Comparison of ENCODE assay signal across 20 cellular contexts in genomic region chrX:41716767-41717473, GRCh38. TPM values are rescaled to one million over a fixed set of nuclear protein-coding genes. Genes with fewer than 3 reads are reported as not detected.
DNase-seq lines count a peak whose midpoint lies in the region; ATAC-seq and TF ChIP-seq lines count a peak whose summit lies in the region.
"Had no signal": no experiment of that assay in that cellular context is flagged by ENCODE, and none has a peak within 500 bp of the region (broad histone marks: within the 10 kb centered on the region; RNA-seq: fewer than 3 reads in every experiment).

No MANE protein-coding gene starts in this region.

- POLR2A ChIA-PET in activated naive CD8-positive, alpha-beta T cell treated with anti-CD3 and anti-CD28 coated beads, Interleukin-2, amount 10 ng/mL, durations not matched to agents 7 days and 5 days (lab: Charles Lee): no interaction called here
- POLR2A ChIA-PET in naive thymus-derived CD8-positive, alpha-beta T cell (lab: Charles Lee): no interaction called here

- no peaks in the 10 kb centered on the region for H4K20me1 ChIP-seq in GM23338 (replicated peaks; ENCODE audit: insufficient read depth)

- no peaks in the 10 kb centered on the region for H3K36me3 ChIP-seq in GM23338 (ENCODE audit: insufficient read depth)

- no peak for TF ChIP-seq CTCF in GM23338 (conservative IDR thresholded peaks at IDR 0.05; ENCODE audit: low read depth in 2 of 2)

- H3K4me3 Mint-ChIP-seq in activated T-cell treated with anti-CD3 and anti-CD28 coated beads, Interleukin-2, amount 50 U/mL, for 24 hours: no peak overlapping the region
- H3K4me3 Mint-ChIP-seq in GM23338: no peak overlapping the region
- no peak overlapping the region for H3K4me3 Mint-ChIP-seq in activated naive CD8-positive, alpha-beta T cell treated with anti-CD3 and anti-CD28 coated beads, Interleukin-2, amount 10 ng/mL, durations not matched to agents 7 days and 5 days
- peak overlapping the region in 9 of 10 donors; percentile 4 to 49 (median 36) for H3K4me3 Mint-ChIP-seq in naive thymus-derived CD8-positive, alpha-beta T cell

- peaks cover 29% of the 10 kb centered on the region for H3K27me3 Mint-ChIP-seq in activated T-cell treated with anti-CD3 and anti-CD28 coated beads, Interleukin-2, amount 50 U/mL, for 24 hours
- peaks cover 4% of the 10 kb centered on the region for H3K27me3 Mint-ChIP-seq in GM23338 (ENCODE audit: insufficient read depth, low read depth, poor library complexity)
- no peaks in the 10 kb centered on the region for H3K27me3 Mint-ChIP-seq in activated naive CD8-positive, alpha-beta T cell treated with anti-CD3 and anti-CD28 coated beads, Interleukin-2, amount 10 ng/mL, durations not matched to agents 7 days and 5 days
- H3K27me3 Mint-ChIP-seq in naive thymus-derived CD8-positive, alpha-beta T cell: no peaks in the 10 kb centered on the region

- H3K4me1 ChIP-seq in GM23338 (ENCODE audit: insufficient read depth): no peaks in the 10 kb centered on the region; the same call in 1 of the 2 replicates

- no peak for ATAC-seq in GM23338
- no peak for ATAC-seq in activated naive CD8-positive, alpha-beta T cell treated with anti-CD3 and anti-CD28 coated beads, Interleukin-2, amount 10 ng/mL, durations not matched to agents 7 days and 5 days (ENCODE audit: low read depth)
- no peak for ATAC-seq in naive thymus-derived CD8-positive, alpha-beta T cell
- no peak for ATAC-seq in HG03432 (IDR thresholded peaks at IDR 0.05; ENCODE audit: unreplicated experiment)
- ATAC-seq: Panc1 had no signal

- H3K4me3 ChIP-seq in GM23338: no peak overlapping the region
- H3K4me3 ChIP-seq: GM23248 had no signal

- peaks cover 45% of the 10 kb centered on the region for H3K4me1 Mint-ChIP-seq in activated T-cell treated with anti-CD3 and anti-CD28 coated beads, Interleukin-2, amount 50 U/mL, for 24 hours (ENCODE audit: low read depth)
- H3K4me1 Mint-ChIP-seq in GM23338: peaks cover 15% of the 10 kb centered on the region
- peaks cover 23% of the 10 kb centered on the region for H3K4me1 Mint-ChIP-seq in activated naive CD8-positive, alpha-beta T cell treated with anti-CD3 and anti-CD28 coated beads, Interleukin-2, amount 10 ng/mL, durations not matched to agents 7 days and 5 days
- peaks cover 14 to 64% (median 48%) of the 10 kb centered on the region in 4 donors for H3K4me1 Mint-ChIP-seq in naive thymus-derived CD8-positive, alpha-beta T cell

- no peaks in the 10 kb centered on the region for H3K27me3 ChIP-seq in GM23338 (ENCODE audit: insufficient read depth)

- peaks cover 17% of the 10 kb centered on the region for H3K9me3 Mint-ChIP-seq in activated T-cell treated with anti-CD3 and anti-CD28 coated beads, Interleukin-2, amount 50 U/mL, for 24 hours
- peaks cover 34% of the 10 kb centered on the region for H3K9me3 Mint-ChIP-seq in GM23338
- peaks cover 5% of the 10 kb centered on the region for H3K9me3 Mint-ChIP-seq in activated naive CD8-positive, alpha-beta T cell treated with anti-CD3 and anti-CD28 coated beads, Interleukin-2, amount 10 ng/mL, durations not matched to agents 7 days and 5 days
- H3K9me3 Mint-ChIP-seq in naive thymus-derived CD8-positive, alpha-beta T cell: peaks cover 0 to 33% (median 9%) of the 10 kb centered on the region in 9 donors

- no peak overlapping the region for H2AFZ ChIP-seq in GM23338
- H2AFZ ChIP-seq: GM23248 had no signal

- H3K36me3 Mint-ChIP-seq in activated T-cell treated with anti-CD3 and anti-CD28 coated beads, Interleukin-2, amount 50 U/mL, for 24 hours (ENCODE audit: low read depth): peaks cover 36% of the 10 kb centered on the region
- H3K36me3 Mint-ChIP-seq in GM23338 (ENCODE audit: low read depth): peaks cover 49% of the 10 kb centered on the region
- H3K36me3 Mint-ChIP-seq in activated naive CD8-positive, alpha-beta T cell treated with anti-CD3 and anti-CD28 coated beads, Interleukin-2, amount 10 ng/mL, durations not matched to agents 7 days and 5 days: peaks cover 51% of the 10 kb centered on the region
- peaks cover 5 to 29% (median 16%) of the 10 kb centered on the region in 3 donors for H3K36me3 Mint-ChIP-seq in naive thymus-derived CD8-positive, alpha-beta T cell

- H3K27ac ChIP-seq in GM23338 (ENCODE audit: low read depth): no peak overlapping the region
- H3K27ac ChIP-seq: GM23248, KMS-11 had no signal

- no peak overlapping the region for H3K4me2 ChIP-seq in GM23338
- H3K4me2 ChIP-seq: KMS-11 had no signal

- no peaks in the 10 kb centered on the region for H3F3A ChIP-seq in GM23338 (replicated peaks; ENCODE audit: low read depth)

- no peaks in the 10 kb centered on the region for H3K9me2 ChIP-seq in GM23338 (ENCODE audit: insufficient read depth)

- no peak for DNase-seq in activated T-cell treated with anti-CD3 and anti-CD28 coated beads, Interleukin-2, amount 50 U/mL, for 24 hours
- DNase-seq in activated T-cell treated with anti-CD3 and anti-CD28 coated beads, Interleukin-2, amount 50 U/mL, for 48 hours: no peak
- DNase-seq in GM23338 (ENCODE audit: low spot score) (peak; percentile 6), C1 segment of cervical spinal cord (lab: John Stamatoyannopoulos, UW) (no peak)
- no peak for DNase-seq in activated naive CD8-positive, alpha-beta T cell treated with anti-CD3 and anti-CD28 coated beads, Interleukin-2, amount 10 ng/mL, durations not matched to agents 7 days and 5 days
- no peak for DNase-seq in naive thymus-derived CD8-positive, alpha-beta T cell
- DNase-seq in activated CD4-positive, CD25-positive, alpha-beta regulatory T cell treated with anti-CD3 and anti-CD28 coated beads, Interleukin-2, amount 50 U/mL, for 72 hours: no peak
- DNase-seq: CD4-positive, CD25-positive, alpha-beta regulatory T cell; DND-41; GDM1; GM23248; NCI-H1105; NCI-H187; NCI-H446; Right ventricle myocardium superior had no signal

- no peaks in the 10 kb centered on the region for H3K79me2 ChIP-seq in GM23338 (replicated peaks; ENCODE audit: insufficient read depth)

- peak overlapping the region; percentile 51 for H3K27ac Mint-ChIP-seq in activated T-cell treated with anti-CD3 and anti-CD28 coated beads, Interleukin-2, amount 50 U/mL, for 24 hours
- H3K27ac Mint-ChIP-seq in GM23338: peak overlapping the region; percentile 62; the same call in 1 of the 2 replicates
- H3K27ac Mint-ChIP-seq in activated naive CD8-positive, alpha-beta T cell treated with anti-CD3 and anti-CD28 coated beads, Interleukin-2, amount 10 ng/mL, durations not matched to agents 7 days and 5 days: peak overlapping the region; percentile 45
- H3K27ac Mint-ChIP-seq in naive thymus-derived CD8-positive, alpha-beta T cell: peak overlapping the region; percentile 11 to 83 (median 53)

TF ChIP-seq in GM23338, 12 proteins besides CTCF, POLR2A, EP300 and RAD21 (continues in another document):
- TF ChIP-seq ZNF331 (CRISPR knock-in tag; IDR thresholded peaks at IDR 0.05; ENCODE audit: low read depth) (no peak), EZH2phosphoT487 (IDR thresholded peaks at IDR 0.05; ENCODE audit: unreplicated experiment) (no peak)

RNA-seq across cellular contexts. Expression of gene GPR82, which starts 7.1 kb away (rescaled TPM):
- total RNA-seq in GM23338 (2014; rRNA removed; shearing (Covaris generic)): not detected in 2 replicates
- 0.32 and 0.35 TPM in 2 replicates for polyA plus RNA-seq in GM23338 (2016; fragmentation: Nextera tagmentation; extraction: Ambion mirVana)
- total RNA-seq in activated naive CD8-positive, alpha-beta T cell treated with anti-CD3 and anti-CD28 coated beads, Interleukin-2, amount 10 ng/mL, durations not matched to agents 7 days and 5 days: 1 to 10 TPM in 1 of 2 experiments, under 1 TPM in 1; 0.97 to 1.1 TPM
- not detected for total RNA-seq in naive thymus-derived CD8-positive, alpha-beta T cell
- polyA plus RNA-seq in naive thymus-derived CD8-positive, alpha-beta T cell: under 1 TPM; 0.08 to 0.19 (median 0.10) TPM
- total RNA-seq: A673; CD4-positive, CD25-positive, alpha-beta regulatory T cell; GM23248; MCF 10A had no signal

RNA-seq across cellular contexts. Expression of gene GPR34, which starts 28.1 kb away (rescaled TPM):
- not detected in 2 replicates for total RNA-seq in GM23338 (2014; rRNA removed; shearing (Covaris generic))
- 0.17 and 0.55 TPM in 2 replicates for polyA plus RNA-seq in GM23338 (2016; fragmentation: Nextera tagmentation; extraction: Ambion mirVana)
- total RNA-seq in activated naive CD8-positive, alpha-beta T cell treated with anti-CD3 and anti-CD28 coated beads, Interleukin-2, amount 10 ng/mL, durations not matched to agents 7 days and 5 days: 1 to 10 TPM; 1.8 to 2.7 TPM
- under 1 TPM; 0.33 to 0.52 TPM for total RNA-seq in naive thymus-derived CD8-positive, alpha-beta T cell
- under 1 TPM; 0.18 to 0.40 (median 0.27) TPM for polyA plus RNA-seq in naive thymus-derived CD8-positive, alpha-beta T cell
- total RNA-seq: A673; CD4-positive, CD25-positive, alpha-beta regulatory T cell; GM23248; MCF 10A had no signal

Comparison
In these comparisons a context has a peak if more than half of its experiments do, and no peak if none do; other contexts are left out.
1. H3K4me3 Mint-ChIP-seq: peak in naive thymus-derived CD8-positive, alpha-beta T cell (9 of 10); none in activated T-cell treated with anti-CD3 and anti-CD28 coated beads, Interleukin-2, amount 50 U/mL, for 24 hours (single experiment), GM23338 (single experiment) and activated naive CD8-positive, alpha-beta T cell treated with anti-CD3 and anti-CD28 coated beads, Interleukin-2, amount 10 ng/mL, durations not matched to agents 7 days and 5 days (single experiment).
2. Peak in every context shown above with its lines, with median percentiles within 50 percentile points of each other: H3K27ac Mint-ChIP-seq.